ENCODE assay signal across 18 cellular contexts in genomic region chr1:10653370-10654125, GRCh38.
DNase-seq lines count a peak whose midpoint lies in the region; ATAC-seq and TF ChIP-seq lines count a peak whose summit lies in the region.
"Had no signal": no experiment of that assay in that cellular context is flagged by ENCODE, and none has a peak within 500 bp of the region (broad histone marks: within the 10 kb centered on the region; RNA-seq: fewer than 3 reads in every experiment).

No MANE protein-coding gene starts in this region.

- TF ChIP-seq CTCF in progenitor cell of endocrine pancreas (IDR thresholded peaks at IDR 0.05; ENCODE audit: unreplicated experiment) = no peak
- no peak for TF ChIP-seq CTCF in upper lobe of left lung (IDR thresholded peaks at IDR 0.05)
- TF ChIP-seq CTCF in MCF 10A (IDR thresholded peaks at IDR 0.05; ENCODE audit: unreplicated experiment) = no peak

- CTCF ChIA-PET in MCF 10A (lab: Yijun Ruan, JAX) = no interaction called here

- H3K36me3 Mint-ChIP-seq in T-helper 17 cell (ENCODE audit: low read depth) (no peaks in the 10 kb centered on the region), progenitor cell of endocrine pancreas (ENCODE audit: insufficient read depth) (peaks cover 5% of the 10 kb centered on the region), MCF 10A (ENCODE audit: insufficient read depth, unreplicated experiment) (peaks cover 25% of the 10 kb centered on the region)
- peaks cover 17% of the 10 kb centered on the region for H3K36me3 Mint-ChIP-seq in central memory CD8-positive, alpha-beta T cell (ENCODE audit: insufficient read depth)

- POLR2A ChIA-PET in MCF 10A (lab: Yijun Ruan, JAX) = no interaction called here

- H3K9me3 ChIP-seq in T-helper 17 cell (ENCODE audit: control insufficient read depth, low read length, poor library complexity, severe bottlenecking) (no peaks in the 10 kb centered on the region), upper lobe of left lung (no peaks in the 10 kb centered on the region)
- H3K9me3 ChIP-seq: SJCRH30 had no signal

- ATAC-seq in T-helper 17 cell (no peak), upper lobe of left lung (ENCODE audit: low FRiP score in 2 of 2) (no peak)
- no peak for ATAC-seq in central memory CD8-positive, alpha-beta T cell (replicated peaks; ENCODE audit: extremely low read depth, poor library complexity, severe bottlenecking)

- H3K9me3 Mint-ChIP-seq in central memory CD8-positive, alpha-beta T cell = no peaks in the 10 kb centered on the region
- H3K9me3 Mint-ChIP-seq in progenitor cell of endocrine pancreas (ENCODE audit: low read depth) (no peaks in the 10 kb centered on the region), MCF 10A (ENCODE audit: unreplicated experiment) (no peaks in the 10 kb centered on the region)
- H3K9me3 Mint-ChIP-seq: CD14-positive monocyte had no signal

- intact Hi-C loops in MCF 10A (cut with micrococcal nuclease) = no loop called here

- WGBS in upper lobe of left lung, 2 donors = 92 to 98% methylated on average over 25 to 40 of the region's 41 CpGs

- H3K27ac ChIP-seq in upper lobe of left lung = peak overlapping the region in 3 of 4 donors; percentile 33 to 83 (median 67)
- H3K27ac ChIP-seq: KMS-11, SJCRH30 had no signal

- H3K36me3 ChIP-seq in upper lobe of left lung = peaks cover 3 to 97% (median 61%) of the 10 kb centered on the region in 4 donors
- H3K36me3 ChIP-seq: SJCRH30 had no signal

- H3K4me3 Mint-ChIP-seq in T-helper 17 cell (no peak overlapping the region), progenitor cell of endocrine pancreas (ENCODE audit: low read depth) (no peak overlapping the region), MCF 10A (ENCODE audit: unreplicated experiment) (no peak overlapping the region)
- H3K4me3 Mint-ChIP-seq in central memory CD8-positive, alpha-beta T cell = no peak overlapping the region
- H3K4me3 Mint-ChIP-seq: CD14-positive monocyte had no signal

- H3K27ac Mint-ChIP-seq in T-helper 17 cell (peak overlapping the region; percentile 60), progenitor cell of endocrine pancreas (peak overlapping the region; percentile 47), MCF 10A (ENCODE audit: low read depth, unreplicated experiment) (no peak overlapping the region)
- peak overlapping the region; percentile 46 for H3K27ac Mint-ChIP-seq in central memory CD8-positive, alpha-beta T cell (ENCODE audit: low read depth)

- no TSS peak for BruUV-seq in MCF 10A (replicated peaks; lab: Mats Ljungman, UMichigan)

- H3K4me1 Mint-ChIP-seq in T-helper 17 cell (no peaks in the 10 kb centered on the region), progenitor cell of endocrine pancreas (ENCODE audit: low read depth) (no peaks in the 10 kb centered on the region), MCF 10A (ENCODE audit: insufficient read depth, unreplicated experiment) (no peaks in the 10 kb centered on the region)
- no peaks in the 10 kb centered on the region for H3K4me1 Mint-ChIP-seq in central memory CD8-positive, alpha-beta T cell
- H3K4me1 Mint-ChIP-seq: CD14-positive monocyte had no signal

- H3K27me3 Mint-ChIP-seq in T-helper 17 cell (no peaks in the 10 kb centered on the region), progenitor cell of endocrine pancreas (no peaks in the 10 kb centered on the region), MCF 10A (ENCODE audit: insufficient read depth, unreplicated experiment) (no peaks in the 10 kb centered on the region)
- no peaks in the 10 kb centered on the region for H3K27me3 Mint-ChIP-seq in central memory CD8-positive, alpha-beta T cell

- H3K4me1 ChIP-seq in upper lobe of left lung = peaks cover 6 to 32% (median 23%) of the 10 kb centered on the region in 4 donors
- H3K4me1 ChIP-seq: SJCRH30 had no signal

- no peaks in the 10 kb centered on the region for H3K27me3 ChIP-seq in upper lobe of left lung
- H3K27me3 ChIP-seq: SJCRH30 had no signal

- DNase-seq in T-helper 17 cell = no peak
- no peak for DNase-seq in central memory CD8-positive, alpha-beta T cell (ENCODE audit: low spot score in 2 of 2)
- no peak for DNase-seq in progenitor cell of endocrine pancreas (ENCODE audit: low spot score, unreplicated experiment)
- DNase-seq in upper lobe of left lung = no peak
- DNase-seq in effector CD4-positive, alpha-beta T cell = no peak
- no peak for DNase-seq in MCF 10A (ENCODE audit: unreplicated experiment)
- DNase-seq in HUDEP-2 (lab: John Stamatoyannopoulos, UW; ENCODE audit: unreplicated experiment in 76 of 76) = no peak
- DNase-seq: AML-193, DMS79, GOT3, NCI-H1436, NCI-H1930, NCI-H345, NCI-H524 treated with DMSO at 0.1 percent for 48 hours, RPMI8226, SJCRH30 had no signal

- no peak overlapping the region for H3K4me3 ChIP-seq in upper lobe of left lung
- H3K4me3 ChIP-seq: SJCRH30 had no signal

- TF ChIP-seq POLR2A in upper lobe of left lung (IDR thresholded peaks at IDR 0.05) = no peak

- no peak for TF ChIP-seq EP300 in upper lobe of left lung (IDR thresholded peaks at IDR 0.05)
